In genomic region chr1:70840260-70840953, GRCh38 we compare ENCODE assay signal across 23 cellular contexts.
DNase-seq lines count a peak whose midpoint lies in the region; ATAC-seq, FAIRE-seq and TF ChIP-seq lines count a peak whose summit lies in the region.
"Had no signal": no experiment of that assay in that cellular context is flagged by ENCODE, and none has a peak within 500 bp of the region (broad histone marks: within the 10 kb centered on the region; RNA-seq: fewer than 3 reads in every experiment).

No MANE protein-coding gene starts in this region.

- H3K4me2 ChIP-seq in OCI-LY7 (ENCODE audit: low read length), result no peak overlapping the region

- 51 to 59% methylated on average over 3 of the region's 3 CpGs for WGBS in body of pancreas, 2 donors

- H3K36me3 ChIP-seq in kidney (ENCODE audit: control insufficient read depth in 1 of 2, insufficient read depth in 2 of 2, low read length in 2 of 2) (no peaks in the 10 kb centered on the region), body of pancreas (replicated peaks in 1 of 2; ENCODE audit: insufficient read depth in 1 of 2, low read depth in 2 of 2) (no peaks in the 10 kb centered on the region), OCI-LY7 (ENCODE audit: insufficient read depth, low read length) (no peaks in the 10 kb centered on the region), left lung (no peaks in the 10 kb centered on the region)

- BruUV-seq in OCI-LY7 (replicated peaks; lab: Mats Ljungman, UMichigan), result no TSS peak

- H3K9me3 ChIP-seq in kidney (ENCODE audit: control insufficient read depth in 1 of 2, low read length in 2 of 2) (peaks cover 0 to 5% of the 10 kb centered on the region in 2 donors), body of pancreas (no peaks in the 10 kb centered on the region), OCI-LY7 (ENCODE audit: low read length) (no peaks in the 10 kb centered on the region), left lung (peaks cover 0 to 1% of the 10 kb centered on the region in 2 donors)

- TF ChIP-seq CTCF in kidney (IDR thresholded peaks at IDR 0.05; ENCODE audit: borderline replicate concordance, extremely low read depth, insufficient read depth), result no peak
- no peak for TF ChIP-seq CTCF in body of pancreas (IDR thresholded peaks at IDR 0.05)
- TF ChIP-seq CTCF in OCI-LY7 (conservative IDR thresholded peaks at IDR 0.05; ENCODE audit: low read length), result no peak
- no peak for TF ChIP-seq CTCF in left lung (IDR thresholded peaks at IDR 0.05)

- TF ChIP-seq POLR2A in body of pancreas (IDR thresholded peaks at IDR 0.05), result no peak

- H3K79me2 ChIP-seq in OCI-LY7 (ENCODE audit: insufficient read depth, low read depth, low read length), result no peaks in the 10 kb centered on the region

- ATAC-seq in body of pancreas (no peak), HG03159 (IDR thresholded peaks at IDR 0.05; ENCODE audit: unreplicated experiment) (no peak), left lung (no peak)
- ATAC-seq: naive thymus-derived CD8-positive, alpha-beta T cell; SK-N-SH treated with all-trans-retinoic acid at 6 μM for 48 hours; stimulated activated memory B cell treated with anti-CD40 and anti-IgM and Interleukin-4, amounts not matched to agents 10 μg/mL and 1 μg/mL and 100 μg/mL, for 72 hours had no signal

- no peaks in the 10 kb centered on the region for H3K27me3 ChIP-seq in body of pancreas
- H3K27me3 ChIP-seq in left lung, result no peaks in the 10 kb centered on the region

- POLR2A ChIA-PET in OCI-LY7 (lab: Charles Lee), result interaction anchor here (0.6 to 0.8 kb wide), 4 partner anchors 35 to 798 kb away, joined by 4 to 9 read pairs (median 6); no protein-coding TSS in a partner anchor

- peak overlapping the region; percentile 5 to 73 for H3K27ac ChIP-seq in kidney (ENCODE audit: low read depth in 2 of 2, low read length in 2 of 2)
- no peak overlapping the region for H3K27ac ChIP-seq in body of pancreas
- H3K27ac ChIP-seq in OCI-LY7 (ENCODE audit: low read depth, low read length, poor library complexity, severe bottlenecking), result no peak overlapping the region
- no peak overlapping the region for H3K27ac ChIP-seq in left lung

- H3K9me2 ChIP-seq in OCI-LY7 (ENCODE audit: insufficient read depth, low read length), result no peaks in the 10 kb centered on the region

- CTCF ChIA-PET in OCI-LY7 (lab: Charles Lee; ENCODE audit: unreplicated experiment), result no interaction called here

- H3K4me3 ChIP-seq in kidney (ENCODE audit: low read length in 2 of 2) (no peak overlapping the region), body of pancreas (no peak overlapping the region), OCI-LY7 (ENCODE audit: low read depth, low read length, poor library complexity, severe bottlenecking) (no peak overlapping the region), left lung (no peak overlapping the region)

- H3K9ac ChIP-seq in kidney (ENCODE audit: low read length in 2 of 2), result no peak overlapping the region

- intact Hi-C loops in kidney (cut with DNase I) (no loop called here), body of pancreas (cut with DNase I) (no loop called here), OCI-LY7 (cut with micrococcal nuclease; ENCODE audit: unreplicated experiment) (no loop called here), left lung (cut with DNase I) (no loop called here)

- no peak overlapping the region for H2AFZ ChIP-seq in OCI-LY7 (ENCODE audit: low read length)

- H4K20me1 ChIP-seq in OCI-LY7 (ENCODE audit: insufficient read depth, low read length), result no peaks in the 10 kb centered on the region

- H3K4me1 ChIP-seq in kidney (ENCODE audit: control insufficient read depth in 1 of 2, insufficient read depth in 1 of 2, low read depth in 1 of 2, low read length in 2 of 2) (peaks cover 3% of the 10 kb centered on the region in 2 donors), body of pancreas (no peaks in the 10 kb centered on the region), OCI-LY7 (ENCODE audit: insufficient read depth, low read length, poor library complexity, severe bottlenecking) (no peaks in the 10 kb centered on the region), left lung (no peaks in the 10 kb centered on the region)

- no peak for FAIRE-seq in kidney (lab: Jason Lieb, UNC)
- FAIRE-seq: GM19239, urothelium cell line had no signal

- DNase-seq in A172 (ENCODE audit: low spot score) (peak; percentile 5), EL (peak; percentile 53), SW480 (ENCODE audit: low spot score) (peak; percentile 2), kidney (no peak), body of pancreas (no peak), OCI-LY7 (ENCODE audit: low spot score) (no peak), left lung (no peak)
- DNase-seq: activated CD4-positive, alpha-beta T cell treated with anti-CD3 and anti-CD28 coated beads, Interleukin-2, amount 10 ng/mL, durations not matched to agents 7 days and 5 days; activated naive CD4-positive, alpha-beta T cell treated with anti-CD3 and anti-CD28 coated beads for 36 hours; amygdala; Calu3; KBM-7; left cardiac atrium; naive thymus-derived CD8-positive, alpha-beta T cell; NCI-H1694; NCI-H2171; NCI-H524 treated with DMSO at 0.1 percent for 48 hours; occipital lobe had no signal

Comparison
In these comparisons a context has a peak if more than half of its experiments do, and no peak if none do; other contexts are left out.
1. DNase-seq: peak in A172 (single experiment), EL (single experiment) and SW480 (single experiment); none in kidney (single experiment), body of pancreas (0 of 4), OCI-LY7 (single experiment) and left lung (0 of 2).
2. H3K27ac ChIP-seq: peak in kidney (2 of 2); none in body of pancreas (0 of 4), OCI-LY7 (single experiment) and left lung (0 of 2).